In genomic region chr7:74489997-74490396, GRCh38 we compare ENCODE assay signal across 26 cellular contexts. TPM values are rescaled to one million over a fixed set of nuclear protein-coding genes. Genes with fewer than 3 reads are reported as not detected.
DNase-seq lines count a peak whose midpoint lies in the region; ATAC-seq, FAIRE-seq and TF ChIP-seq lines count a peak whose summit lies in the region.
"Had no signal": no experiment of that assay in that cellular context is flagged by ENCODE, and none has a peak within 500 bp of the region (broad histone marks: within the 10 kb centered on the region; RNA-seq: fewer than 3 reads in every experiment).

No MANE protein-coding gene starts in this region.

- no peak for TF ChIP-seq RAD21 in K562 (CRISPR knock-in tag; conservative IDR thresholded peaks at IDR 0.05 in 1 of 2, IDR thresholded peaks at IDR 0.05 in 1 of 2)

- TF ChIP-seq CTCF in cardiac muscle cell (IDR thresholded peaks at IDR 0.05; ENCODE audit: low read depth, low read length) = no peak
- TF ChIP-seq CTCF in right atrium auricular region (IDR thresholded peaks at IDR 0.05) = no peak
- TF ChIP-seq CTCF in K562 (IDR thresholded peaks at IDR 0.05 in 2 of 3, conservative IDR thresholded peaks at IDR 0.05 in 1 of 3; ENCODE audit: insufficient read depth in 2 of 3, low read depth in 1 of 3, low read length in 3 of 3) = no peak
- TF ChIP-seq CTCF in mesothelial cell of epicardium (IDR thresholded peaks at IDR 0.05; ENCODE audit: unreplicated experiment) = no peak
- no peak for TF ChIP-seq CTCF in tibial nerve (IDR thresholded peaks at IDR 0.05)

- no peak overlapping the region for H3K4me3 ChIP-seq in cardiac muscle cell
- no peak overlapping the region for H3K4me3 ChIP-seq in right atrium auricular region
- H3K4me3 ChIP-seq in K562 = no peak overlapping the region
- H3K4me3 ChIP-seq in tibial nerve = no peak overlapping the region
- H3K4me3 ChIP-seq: PC-9 had no signal

- TF ChIP-seq EP300 in K562 (IDR thresholded peaks at IDR 0.05; ENCODE audit: low read length) (no peak), tibial nerve (IDR thresholded peaks at IDR 0.05) (no peak)

- H3K27me3 ChIP-seq in cardiac muscle cell = no peaks in the 10 kb centered on the region
- no peaks in the 10 kb centered on the region for H3K27me3 ChIP-seq in right atrium auricular region
- no peaks in the 10 kb centered on the region for H3K27me3 ChIP-seq in K562 (ENCODE audit: control insufficient read depth in 2 of 2, insufficient read depth in 2 of 2, low read length in 2 of 2)
- H3K27me3 ChIP-seq in tibial nerve = no peaks in the 10 kb centered on the region
- H3K27me3 ChIP-seq: BE2C had no signal

- no peak for DNase-seq in cardiac muscle cell (ENCODE audit: low read depth in 1 of 2, low spot score in 1 of 2)
- no peak for DNase-seq in right atrium auricular region (ENCODE audit: low spot score)
- no peak for DNase-seq in K562 (ENCODE audit: extremely low read depth in 1 of 4, low spot score in 3 of 4)
- no peak for DNase-seq in mesothelial cell of epicardium (ENCODE audit: low spot score in 2 of 2, unreplicated experiment in 2 of 2)
- DNase-seq in tibial nerve (ENCODE audit: low spot score in 2 of 2) = no peak
- no peak for DNase-seq in sciatic nerve (ENCODE audit: low spot score)
- DNase-seq in NCI-H69 (lab: John Stamatoyannopoulos, UW) = no peak
- no peak for DNase-seq in activated CD4-positive, alpha-beta T cell treated with anti-CD3 and anti-CD28 coated beads for 36 hours
- DNase-seq: ACHN; BE2C; CD8-positive, alpha-beta memory T cell; DMS 273 treated with DMSO at 0.1 percent for 48 hours; DND-41; IMR-90; MM.1S; NCI-H2029; NCI-H446; NCI-H524 treated with DMSO at 0.1 percent for 48 hours; NCI-H82; NK-92 treated with Interleukin-12 subunit alpha and Interleukin-12 subunit beta, amount 100 ng/mL, for 24 hours; PC-9; SHP77 had no signal

- H3K4me2 ChIP-seq in K562 (ENCODE audit: insufficient read depth, low read length) = no peak overlapping the region
- H3K4me2 ChIP-seq: KMS-11, PC-9 had no signal

- CTCF ChIA-PET in K562 (lab: Yijun Ruan, JAX; ENCODE audit: low intra/inter-chr PET ratio) = no interaction called here
- CTCF ChIA-PET in activated CD4-positive, alpha-beta T cell treated with anti-CD3 and anti-CD28 coated beads for 36 hours (lab: Charles Lee) = no interaction called here

- ATAC-seq in K562 (peak; percentile 21; the same call in 2 of the 3 replicates), sciatic nerve (no peak)
- ATAC-seq in activated CD4-positive, alpha-beta T cell treated with anti-CD3 and anti-CD28 coated beads for 36 hours = no peak

- in situ Hi-C loops in K562 (cut with MboI) = no loop called here

- H4K20me1 ChIP-seq in K562 (replicated peaks; ENCODE audit: control insufficient read depth, insufficient read depth, low read length) = 0 out of 2 replicates have a peak, but pooled peaks cover 2% of the 10 kb centered on the region

- POLR2A ChIA-PET in K562 (lab: Yijun Ruan, JAX) = interaction anchor here (0.7 to 1.5 kb wide), 2 partner anchors 8 to 25 kb away, joined by 3 to 4 read pairs; no protein-coding TSS in a partner anchor
- POLR2A ChIA-PET in activated CD4-positive, alpha-beta T cell treated with anti-CD3 and anti-CD28 coated beads for 36 hours (lab: Charles Lee) = interaction anchor here (0.6 kb wide), 1 partner anchor 110 kb away, joined by 4 read pairs; no protein-coding TSS in a partner anchor

- no peak for FAIRE-seq in K562 (lab: Jason Lieb, UNC)
- FAIRE-seq: H54 had no signal

- no peaks in the 10 kb centered on the region for H3K79me2 ChIP-seq in K562 (ENCODE audit: control insufficient read depth, insufficient read depth, low read length)

- no peak overlapping the region for H2AFZ ChIP-seq in K562 (ENCODE audit: low read depth, low read length)
- H2AFZ ChIP-seq: PC-9 had no signal

- TF ChIP-seq POLR2A in K562 (conservative IDR thresholded peaks at IDR 0.05) = no peak
- TF ChIP-seq POLR2A in tibial nerve (IDR thresholded peaks at IDR 0.05) = no peak

- intact Hi-C loops in K562 (cut with micrococcal nuclease) = no loop called here
- intact Hi-C loops in sciatic nerve (cut with DNase I) = no loop called here
- intact Hi-C loops in activated CD4-positive, alpha-beta T cell treated with anti-CD3 and anti-CD28 coated beads for 36 hours (cut with DNase I, micrococcal nuclease) = no loop called here

- H3K9me3 ChIP-seq in cardiac muscle cell (ENCODE audit: low read depth) (no peaks in the 10 kb centered on the region), right atrium auricular region (peaks cover 0 to 4% of the 10 kb centered on the region in 2 donors), K562 (replicated peaks; ENCODE audit: control insufficient read depth, insufficient read depth, low read depth, low read length) (no peaks in the 10 kb centered on the region), tibial nerve (no peaks in the 10 kb centered on the region)

- peaks cover 7% of the 10 kb centered on the region for H3K9me3 Mint-ChIP-seq in mesothelial cell of epicardium
- H3K9me3 Mint-ChIP-seq in activated CD4-positive, alpha-beta T cell treated with anti-CD3 and anti-CD28 coated beads for 36 hours (ENCODE audit: low read depth) = no peaks in the 10 kb centered on the region

- peaks cover 27% of the 10 kb centered on the region for H3K36me3 Mint-ChIP-seq in mesothelial cell of epicardium
- H3K36me3 Mint-ChIP-seq in activated CD4-positive, alpha-beta T cell treated with anti-CD3 and anti-CD28 coated beads for 36 hours (ENCODE audit: low read depth) = no peaks in the 10 kb centered on the region
- H3K36me3 Mint-ChIP-seq: CD14-positive monocyte had no signal

- no peak overlapping the region for H3K4me3 Mint-ChIP-seq in mesothelial cell of epicardium
- no peak overlapping the region for H3K4me3 Mint-ChIP-seq in activated CD4-positive, alpha-beta T cell treated with anti-CD3 and anti-CD28 coated beads for 36 hours
- H3K4me3 Mint-ChIP-seq: CD14-positive monocyte; CD8-positive, alpha-beta memory T cell had no signal

- no peaks in the 10 kb centered on the region for H3K36me3 ChIP-seq in cardiac muscle cell
- no peaks in the 10 kb centered on the region for H3K36me3 ChIP-seq in right atrium auricular region
- H3K36me3 ChIP-seq in K562 (ENCODE audit: control insufficient read depth, insufficient read depth, low read length) = no peaks in the 10 kb centered on the region
- no peaks in the 10 kb centered on the region for H3K36me3 ChIP-seq in tibial nerve

- H3K27ac ChIP-seq in cardiac muscle cell = peak overlapping the region; percentile 69
- peak overlapping the region in 1 of 2 donors; percentile 46 for H3K27ac ChIP-seq in right atrium auricular region
- no peak overlapping the region for H3K27ac ChIP-seq in K562 (ENCODE audit: extremely low read depth, low read depth, low read length)
- peak overlapping the region; percentile 62 to 88 (median 80) for H3K27ac ChIP-seq in tibial nerve
- H3K27ac ChIP-seq: 22Rv1, KMS-11, PC-9 had no signal

- H3K9me1 ChIP-seq in K562 (ENCODE audit: control insufficient read depth, insufficient read depth, low read length) = no peaks in the 10 kb centered on the region

- peak overlapping the region in 1 of 2 experiments; percentile 56; a peak in 1 of 4 replicates for H3K9ac ChIP-seq in K562 (ENCODE audit: insufficient read depth in 1 of 2, low read depth in 2 of 2, low read length in 2 of 2)
- H3K9ac ChIP-seq: KMS-11 had no signal

- BruUV-seq in K562 (replicated peaks; lab: Mats Ljungman, UMichigan) = no TSS peak

- 68% methylated on average over 8 of the region's 8 CpGs for WGBS in K562 (ENCODE audit: insufficient coverage, low coverage, missing lambda C conversion rate)
- WGBS in tibial nerve, 2 donors = 81 to 83% methylated on average over 8 of the region's 8 CpGs

- peak overlapping the region; percentile 47 for H3K27ac Mint-ChIP-seq in mesothelial cell of epicardium
- H3K27ac Mint-ChIP-seq in activated CD4-positive, alpha-beta T cell treated with anti-CD3 and anti-CD28 coated beads for 36 hours = no peak overlapping the region

- H3K4me1 Mint-ChIP-seq in mesothelial cell of epicardium = peaks cover 14% of the 10 kb centered on the region
- no peaks in the 10 kb centered on the region for H3K4me1 Mint-ChIP-seq in activated CD4-positive, alpha-beta T cell treated with anti-CD3 and anti-CD28 coated beads for 36 hours
- H3K4me1 Mint-ChIP-seq: CD14-positive monocyte; CD8-positive, alpha-beta memory T cell had no signal

- H3K27me3 Mint-ChIP-seq in mesothelial cell of epicardium (ENCODE audit: low read depth) = no peaks in the 10 kb centered on the region
- H3K27me3 Mint-ChIP-seq in activated CD4-positive, alpha-beta T cell treated with anti-CD3 and anti-CD28 coated beads for 36 hours = no peaks in the 10 kb centered on the region

- peaks cover 6% of the 10 kb centered on the region for H3K4me1 ChIP-seq in cardiac muscle cell (ENCODE audit: low read depth)
- peaks cover 0 to 3% of the 10 kb centered on the region in 2 donors for H3K4me1 ChIP-seq in right atrium auricular region
- H3K4me1 ChIP-seq in K562 (replicated peaks in 1 of 2; ENCODE audit: control insufficient read depth in 2 of 2, insufficient read depth in 2 of 2, low read length in 2 of 2) = peaks cover 0 to 3% of the 10 kb centered on the region in 2 experiments; a peak in 1 of 5 replicates
- peaks cover 0 to 30% (median 0%) of the 10 kb centered on the region in 4 donors for H3K4me1 ChIP-seq in tibial nerve
- H3K4me1 ChIP-seq: BE2C had no signal

RNA-seq across cellular contexts. Expression of gene GTF2IRD1, which starts 36.3 kb away (rescaled TPM):
- total RNA-seq in cardiac muscle cell = 33.0 and 51.4 TPM in 2 replicates
- polyA plus RNA-seq in cardiac muscle cell = 29.6 and 49.3 TPM in 2 replicates
- 10 to 100 TPM; 15.6 to 16.5 TPM for total RNA-seq in right atrium auricular region
- 23.2 and 65.0 TPM in 2 replicates for total RNA-seq in K562 (2011; cell fraction: chromatin; rRNA removed; ENCODE audit: low replicate concordance)
- total RNA-seq in K562 (2011; cell fraction: nucleolus; rRNA removed) = 30.5 and 35.3 TPM in 2 replicates
- total RNA-seq in K562 (2011; cell fraction: nucleoplasm; rRNA removed) = 22.2 and 23.5 TPM in 2 replicates
- 9.2 and 12.4 TPM in 2 replicates for total RNA-seq in K562 (2014; rRNA removed)
- total RNA-seq in K562 (2014; rRNA removed; fragmentation: Illumina TruSeq; extraction: Trizol) = 10.8 and 14.0 TPM in 2 replicates
- 13.4 and 15.1 TPM in 2 replicates for total RNA-seq in K562 (2015; rRNA removed; fragmentation: Illumina TruSeq; extraction: Trizol)
- total RNA-seq in K562 (2021) = 30.2 and 32.1 TPM in 2 replicates
- polyA plus RNA-seq in K562 (2011; rRNA removed) = 12.8 and 17.6 TPM in 2 replicates
- 9.3 and 13.0 TPM in 2 replicates for polyA plus RNA-seq in K562 (2011; cell fraction: cytosol; rRNA removed)
- 15.6 and 24.1 TPM in 2 replicates for polyA plus RNA-seq in K562 (2011; cell fraction: nucleus; rRNA removed)
- 19.1 and 31.6 TPM in 2 replicates for polyA plus RNA-seq in K562 (2012)
- 23.8 and 24.5 TPM in 2 replicates for polyA plus RNA-seq in K562 (2014; fragmentation: Illumina TruSeq; extraction: Trizol)
- polyA plus RNA-seq in K562 (2014; fragmentation: Nextera tagmentation; extraction: Ambion mirVana) = 1 to 10 TPM; 9.1 to 10.0 TPM
- polyA plus RNA-seq in K562 (2014; rRNA removed) = 17.0 and 20.8 TPM in 2 replicates
- polyA minus RNA-seq in K562 (2011; rRNA and poly(A)+ RNA removed) = 9.2 and 9.7 TPM in 2 replicates
- polyA minus RNA-seq in K562 (2011; cell fraction: cytosol; rRNA and poly(A)+ RNA removed) = 21.2 and 21.5 TPM in 2 replicates
- polyA minus RNA-seq in K562 (2011; cell fraction: nucleus; rRNA and poly(A)+ RNA removed) = 11.3 and 12.9 TPM in 2 replicates
- 73.3 to 84.0 TPM (median 80.8 TPM) in 3 replicates for total RNA-seq in mesothelial cell of epicardium
- total RNA-seq in tibial nerve = 10 to 100 TPM; 14.6 to 35.7 (median 17.1) TPM
- 29.5 TPM for total RNA-seq in sciatic nerve
- 1 to 10 TPM; 4.6 to 5.3 TPM for total RNA-seq in activated CD4-positive, alpha-beta T cell treated with anti-CD3 and anti-CD28 coated beads for 36 hours
- polyA plus RNA-seq: CD14-positive monocyte; CD8-positive, alpha-beta memory T cell had no signal
